ENCODE assay signal across 1 cellular context in the genomic region with DNA sequence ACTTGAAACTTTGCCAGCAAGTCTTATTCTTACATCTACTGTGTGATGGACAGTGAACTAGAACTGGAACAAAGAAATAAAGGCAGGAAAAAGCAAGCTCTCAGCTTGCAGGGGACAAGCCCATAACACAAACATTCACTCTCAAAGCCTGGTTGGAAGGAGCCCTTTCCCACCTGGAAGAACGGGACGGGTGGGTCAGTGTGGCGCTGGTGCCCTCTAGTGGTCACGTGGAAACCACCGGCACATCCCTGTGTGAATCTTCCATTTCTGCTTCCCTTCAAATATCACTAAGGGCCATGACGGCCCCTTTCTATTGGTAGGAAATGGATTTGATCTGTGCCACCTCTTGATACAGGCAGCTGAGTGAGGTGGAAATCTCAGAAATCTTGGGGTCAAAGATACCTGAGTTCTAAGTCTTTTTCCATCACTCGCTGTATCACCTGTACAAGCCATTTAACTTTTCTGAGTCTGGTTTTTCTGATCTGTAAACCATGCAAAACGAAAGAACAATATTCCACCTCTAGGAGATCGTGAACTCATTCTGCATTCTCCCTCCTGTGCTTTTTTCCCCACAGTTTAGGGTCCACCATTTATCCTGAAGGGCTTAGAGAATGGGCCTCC.
TF ChIP-seq lines count a peak whose summit lies in the region.

No MANE protein-coding gene starts in this region.

TF ChIP-seq in HepG2, 621 proteins besides CTCF, POLR2A, EP300 and RAD21 (continued from another document):
- TF ChIP-seq, protein P1, sequence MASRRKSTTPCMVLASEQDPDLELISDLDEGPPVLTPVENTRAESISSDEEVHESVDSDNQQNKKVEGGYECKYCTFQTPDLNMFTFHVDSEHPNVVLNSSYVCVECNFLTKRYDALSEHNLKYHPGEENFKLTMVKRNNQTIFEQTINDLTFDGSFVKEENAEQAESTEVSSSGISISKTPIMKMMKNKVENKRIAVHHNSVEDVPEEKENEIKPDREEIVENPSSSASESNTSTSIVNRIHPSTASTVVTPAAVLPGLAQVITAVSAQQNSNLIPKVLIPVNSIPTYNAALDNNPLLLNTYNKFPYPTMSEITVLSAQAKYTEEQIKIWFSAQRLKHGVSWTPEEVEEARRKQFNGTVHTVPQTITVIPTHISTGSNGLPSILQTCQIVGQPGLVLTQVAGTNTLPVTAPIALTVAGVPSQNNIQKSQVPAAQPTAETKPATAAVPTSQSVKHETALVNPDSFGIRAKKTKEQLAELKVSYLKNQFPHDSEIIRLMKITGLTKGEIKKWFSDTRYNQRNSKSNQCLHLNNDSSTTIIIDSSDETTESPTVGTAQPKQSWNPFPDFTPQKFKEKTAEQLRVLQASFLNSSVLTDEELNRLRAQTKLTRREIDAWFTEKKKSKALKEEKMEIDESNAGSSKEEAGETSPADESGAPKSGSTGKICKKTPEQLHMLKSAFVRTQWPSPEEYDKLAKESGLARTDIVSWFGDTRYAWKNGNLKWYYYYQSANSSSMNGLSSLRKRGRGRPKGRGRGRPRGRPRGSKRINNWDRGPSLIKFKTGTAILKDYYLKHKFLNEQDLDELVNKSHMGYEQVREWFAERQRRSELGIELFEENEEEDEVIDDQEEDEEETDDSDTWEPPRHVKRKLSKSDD (CRISPR knock-in tag; IDR thresholded peaks at IDR 0.05; ENCODE audit: low read depth) = no peak
- TF ChIP-seq BCL6 (CRISPR knock-in tag; IDR thresholded peaks at IDR 0.05) (no peak), ZNF614 (CRISPR knock-in tag; IDR thresholded peaks at IDR 0.05; ENCODE audit: borderline replicate concordance) (no peak), BHLHE40 (IDR thresholded peaks at IDR 0.05; ENCODE audit: low read length) (no peak), PAXIP1 (CRISPR knock-in tag; conservative IDR thresholded peaks at IDR 0.05) (no peak), SMAD3 (CRISPR knock-in tag; IDR thresholded peaks at IDR 0.05) (no peak), KAT2B (IDR thresholded peaks at IDR 0.05; ENCODE audit: borderline replicate concordance, low read depth, low read length) (no peak), PHF8 (CRISPR knock-in tag; IDR thresholded peaks at IDR 0.05) (no peak), TMF1 (CRISPR knock-in tag; IDR thresholded peaks at IDR 0.05; ENCODE audit: low read depth) (no peak), FOXA3 (CRISPR knock-in tag; IDR thresholded peaks at IDR 0.05) (no peak), NFKBIZ (CRISPR knock-in tag; IDR thresholded peaks at IDR 0.05) (no peak), ADNP (CRISPR knock-in tag; IDR thresholded peaks at IDR 0.05) (no peak), ZFYVE20 (CRISPR knock-in tag; IDR thresholded peaks at IDR 0.05; ENCODE audit: borderline replicate concordance, low read depth) (no peak), ZNF709 (CRISPR knock-in tag; IDR thresholded peaks at IDR 0.05) (no peak), SMC3 (IDR thresholded peaks at IDR 0.05; ENCODE audit: low read length) (peak; percentile 56), ZEB1 (IDR thresholded peaks at IDR 0.05; ENCODE audit: insufficient replicate concordance, low read depth) (no peak), PRDM4 (CRISPR knock-in tag; IDR thresholded peaks at IDR 0.05; ENCODE audit: borderline replicate concordance) (no peak), XRCC5 (optimal IDR thresholded peaks at IDR 0.05; ENCODE audit: low read length) (peak; percentile 69), KDM2A (CRISPR knock-in tag; IDR thresholded peaks at IDR 0.05; ENCODE audit: borderline replicate concordance, low read depth) (peak; percentile 67; the same call in 1 of the 2 replicates), SNAPC2 (CRISPR knock-in tag; IDR thresholded peaks at IDR 0.05) (no peak), RARA (CRISPR knock-in tag; IDR thresholded peaks at IDR 0.05) (no peak), THYN1 (CRISPR knock-in tag; IDR thresholded peaks at IDR 0.05; ENCODE audit: borderline replicate concordance, low read depth) (no peak), CERS6 (CRISPR knock-in tag; IDR thresholded peaks at IDR 0.05) (no peak), ZNF720 (CRISPR knock-in tag; IDR thresholded peaks at IDR 0.05) (no peak), HOXA7 (CRISPR knock-in tag; IDR thresholded peaks at IDR 0.05) (no peak), ZNF331 (CRISPR knock-in tag; IDR thresholded peaks at IDR 0.05) (peak; percentile 22; the same call in 1 of the 2 replicates), ZNF83 (CRISPR knock-in tag; IDR thresholded peaks at IDR 0.05; ENCODE audit: borderline replicate concordance) (no peak), ZNF33A (CRISPR knock-in tag; IDR thresholded peaks at IDR 0.05; ENCODE audit: borderline replicate concordance) (no peak), ARID2 (CRISPR knock-in tag; IDR thresholded peaks at IDR 0.05; ENCODE audit: borderline replicate concordance) (no peak), ZBTB38 (CRISPR knock-in tag; IDR thresholded peaks at IDR 0.05) (no peak), TEAD3 (CRISPR knock-in tag; optimal IDR thresholded peaks at IDR 0.05; ENCODE audit: borderline replicate concordance) (peak; percentile 10), ZNF609 (CRISPR knock-in tag; IDR thresholded peaks at IDR 0.05; ENCODE audit: borderline replicate concordance) (no peak), ZNF549 (CRISPR knock-in tag; IDR thresholded peaks at IDR 0.05) (no peak), RFXAP (CRISPR knock-in tag; IDR thresholded peaks at IDR 0.05; ENCODE audit: borderline replicate concordance) (0 out of 2 replicates have a peak, but pooled peaks have one; percentile 26), TRIM22 (IDR thresholded peaks at IDR 0.05) (no peak)
- TF ChIP-seq, protein P2, sequence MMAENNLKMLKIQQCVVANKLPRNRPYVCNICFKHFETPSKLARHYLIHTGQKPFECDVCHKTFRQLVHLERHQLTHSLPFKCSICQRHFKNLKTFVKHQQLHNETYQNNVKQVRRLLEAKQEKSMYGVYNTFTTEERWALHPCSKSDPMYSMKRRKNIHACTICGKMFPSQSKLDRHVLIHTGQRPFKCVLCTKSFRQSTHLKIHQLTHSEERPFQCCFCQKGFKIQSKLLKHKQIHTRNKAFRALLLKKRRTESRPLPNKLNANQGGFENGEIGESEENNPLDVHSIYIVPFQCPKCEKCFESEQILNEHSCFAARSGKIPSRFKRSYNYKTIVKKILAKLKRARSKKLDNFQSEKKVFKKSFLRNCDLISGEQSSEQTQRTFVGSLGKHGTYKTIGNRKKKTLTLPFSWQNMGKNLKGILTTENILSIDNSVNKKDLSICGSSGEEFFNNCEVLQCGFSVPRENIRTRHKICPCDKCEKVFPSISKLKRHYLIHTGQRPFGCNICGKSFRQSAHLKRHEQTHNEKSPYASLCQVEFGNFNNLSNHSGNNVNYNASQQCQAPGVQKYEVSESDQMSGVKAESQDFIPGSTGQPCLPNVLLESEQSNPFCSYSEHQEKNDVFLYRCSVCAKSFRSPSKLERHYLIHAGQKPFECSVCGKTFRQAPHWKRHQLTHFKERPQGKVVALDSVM (CRISPR knock-in tag; IDR thresholded peaks at IDR 0.05) = no peak
- TF ChIP-seq, protein P3, sequence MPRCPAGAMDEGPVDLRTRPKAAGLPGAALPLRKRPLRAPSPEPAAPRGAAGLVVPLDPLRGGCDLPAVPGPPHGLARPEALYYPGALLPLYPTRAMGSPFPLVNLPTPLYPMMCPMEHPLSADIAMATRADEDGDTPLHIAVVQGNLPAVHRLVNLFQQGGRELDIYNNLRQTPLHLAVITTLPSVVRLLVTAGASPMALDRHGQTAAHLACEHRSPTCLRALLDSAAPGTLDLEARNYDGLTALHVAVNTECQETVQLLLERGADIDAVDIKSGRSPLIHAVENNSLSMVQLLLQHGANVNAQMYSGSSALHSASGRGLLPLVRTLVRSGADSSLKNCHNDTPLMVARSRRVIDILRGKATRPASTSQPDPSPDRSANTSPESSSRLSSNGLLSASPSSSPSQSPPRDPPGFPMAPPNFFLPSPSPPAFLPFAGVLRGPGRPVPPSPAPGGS (CRISPR knock-in tag; IDR thresholded peaks at IDR 0.05) = no peak
TF ChIP-seq in HepG2: peak in this region for 7.
